ENCODE assay signal across 17 cellular contexts in genomic region chr3:15303728-15304127, GRCh38. TPM values are rescaled to one million over a fixed set of nuclear protein-coding genes. Genes with fewer than 3 reads are reported as not detected.
DNase-seq lines count a peak whose midpoint lies in the region; ATAC-seq and TF ChIP-seq lines count a peak whose summit lies in the region.
"Had no signal": no experiment of that assay in that cellular context is flagged by ENCODE, and none has a peak within 500 bp of the region (broad histone marks: within the 10 kb centered on the region; RNA-seq: fewer than 3 reads in every experiment).

No MANE protein-coding gene starts in this region.

- peak overlapping the region; percentile 46 for H3K4me3 Mint-ChIP-seq in T-helper 1 cell treated with Interleukin-12 subunit alpha and Interleukin-12 subunit beta and Interleukin-4 antibody, amounts not matched to agents 30 μg/mL and 1 μg/mL, for 36 hours
- peak overlapping the region; percentile 64 for H3K4me3 Mint-ChIP-seq in CD8-positive, alpha-beta T cell
- H3K4me3 Mint-ChIP-seq in central memory CD8-positive, alpha-beta T cell, result peak overlapping the region; percentile 84
- peak overlapping the region in 9 of 10 donors; percentile 56 to 87 (median 68) for H3K4me3 Mint-ChIP-seq in naive thymus-derived CD8-positive, alpha-beta T cell

- peaks cover 61% of the 10 kb centered on the region for H3K4me1 Mint-ChIP-seq in T-helper 1 cell treated with Interleukin-12 subunit alpha and Interleukin-12 subunit beta and Interleukin-4 antibody, amounts not matched to agents 30 μg/mL and 1 μg/mL, for 36 hours (ENCODE audit: low read depth)
- peaks cover 49% of the 10 kb centered on the region for H3K4me1 Mint-ChIP-seq in CD8-positive, alpha-beta T cell (ENCODE audit: low read depth)
- H3K4me1 Mint-ChIP-seq in central memory CD8-positive, alpha-beta T cell, result peaks cover 70% of the 10 kb centered on the region
- H3K4me1 Mint-ChIP-seq in naive thymus-derived CD8-positive, alpha-beta T cell, result peaks cover 33 to 85% (median 68%) of the 10 kb centered on the region in 4 donors

- intact Hi-C loops in CD8-positive, alpha-beta T cell (cut with DNase I, micrococcal nuclease), result no loop called here

- H3K27me3 ChIP-seq in CD8-positive, alpha-beta T cell (ENCODE audit: insufficient read depth, low read length), result no peaks in the 10 kb centered on the region
- H3K27me3 ChIP-seq: BE2C, hepatocyte, right lobe of liver had no signal

- H3K9me3 Mint-ChIP-seq in T-helper 1 cell treated with Interleukin-12 subunit alpha and Interleukin-12 subunit beta and Interleukin-4 antibody, amounts not matched to agents 30 μg/mL and 1 μg/mL, for 36 hours, result no peaks in the 10 kb centered on the region
- H3K9me3 Mint-ChIP-seq in CD8-positive, alpha-beta T cell, result no peaks in the 10 kb centered on the region
- no peaks in the 10 kb centered on the region for H3K9me3 Mint-ChIP-seq in central memory CD8-positive, alpha-beta T cell
- H3K9me3 Mint-ChIP-seq in naive thymus-derived CD8-positive, alpha-beta T cell, result no peaks in the 10 kb centered on the region

- no peaks in the 10 kb centered on the region for H3K9me3 ChIP-seq in CD8-positive, alpha-beta T cell (ENCODE audit: low read length)
- H3K9me3 ChIP-seq: BE2C, right lobe of liver had no signal

- CTCF ChIA-PET in CD8-positive, alpha-beta T cell (lab: Charles Lee), result interaction anchor here (1.1 to 1.8 kb wide), 4 partner anchors 13 to 34 kb away, joined by 3 to 7 read pairs (median 4); no protein-coding TSS in a partner anchor

- no peak for TF ChIP-seq CTCF in CD8-positive, alpha-beta T cell (IDR thresholded peaks at IDR 0.05)

- peaks cover 68% of the 10 kb centered on the region for H3K36me3 Mint-ChIP-seq in T-helper 1 cell treated with Interleukin-12 subunit alpha and Interleukin-12 subunit beta and Interleukin-4 antibody, amounts not matched to agents 30 μg/mL and 1 μg/mL, for 36 hours (ENCODE audit: low read depth)
- peaks cover 44% of the 10 kb centered on the region for H3K36me3 Mint-ChIP-seq in CD8-positive, alpha-beta T cell
- peaks cover 19% of the 10 kb centered on the region for H3K36me3 Mint-ChIP-seq in central memory CD8-positive, alpha-beta T cell (ENCODE audit: insufficient read depth)
- peaks cover 0 to 40% (median 31%) of the 10 kb centered on the region in 3 donors for H3K36me3 Mint-ChIP-seq in naive thymus-derived CD8-positive, alpha-beta T cell

- peaks cover 2% of the 10 kb centered on the region for H3K36me3 ChIP-seq in CD8-positive, alpha-beta T cell (ENCODE audit: insufficient read depth, low read length)
- H3K36me3 ChIP-seq: BE2C had no signal

- peak overlapping the region; percentile 30 for H3K27ac ChIP-seq in CD8-positive, alpha-beta T cell (ENCODE audit: low read depth, low read length)
- H3K27ac ChIP-seq: 22Rv1, hepatocyte, PC-9, right lobe of liver had no signal

- H3K27ac Mint-ChIP-seq in T-helper 1 cell treated with Interleukin-12 subunit alpha and Interleukin-12 subunit beta and Interleukin-4 antibody, amounts not matched to agents 30 μg/mL and 1 μg/mL, for 36 hours, result peak overlapping the region; percentile 79
- peak overlapping the region; percentile 74 for H3K27ac Mint-ChIP-seq in CD8-positive, alpha-beta T cell
- peak overlapping the region; percentile 92 for H3K27ac Mint-ChIP-seq in central memory CD8-positive, alpha-beta T cell (ENCODE audit: low read depth)
- peak overlapping the region in 8 of 10 donors; percentile 70 to 91 (median 88) for H3K27ac Mint-ChIP-seq in naive thymus-derived CD8-positive, alpha-beta T cell

- DNase-seq in T-helper 1 cell, result no peak
- DNase-seq in CD8-positive, alpha-beta T cell, result no peak
- no peak for DNase-seq in central memory CD8-positive, alpha-beta T cell (ENCODE audit: low spot score in 2 of 2)
- no peak for DNase-seq in naive thymus-derived CD8-positive, alpha-beta T cell
- no peak for DNase-seq in stimulated activated CD4-positive, alpha-beta T cell treated with anti-CD3 and anti-CD28 coated beads, Interleukin-2, amount 100 ng/mL, for 24 hours
- DNase-seq in hypothalamus (lab: John Stamatoyannopoulos, UW), result no peak
- DNase-seq: BE2C, DMS 273 treated with DMSO at 0.1 percent for 48 hours, kidney glomerular epithelial cell, midbrain, NCI-H82, PC-9, right lobe of liver had no signal

- H3K4me3 ChIP-seq in CD8-positive, alpha-beta T cell (ENCODE audit: low read depth, low read length), result no peak overlapping the region
- H3K4me3 ChIP-seq: hepatocyte, PC-9, right lobe of liver had no signal

- POLR2A ChIA-PET in CD8-positive, alpha-beta T cell (lab: Charles Lee), result interaction anchor here (1.4 kb wide), 1 partner anchor 11 kb away, joined by 5 read pairs; no protein-coding TSS in a partner anchor
- POLR2A ChIA-PET in naive thymus-derived CD8-positive, alpha-beta T cell (lab: Charles Lee), result interaction anchor here (0.8 to 1.6 kb wide), 3 partner anchors 16 to 98 kb away, joined by 3 to 12 read pairs (median 5); partner anchors contain the start of gene CAPN7

- no peaks in the 10 kb centered on the region for H3K27me3 Mint-ChIP-seq in T-helper 1 cell treated with Interleukin-12 subunit alpha and Interleukin-12 subunit beta and Interleukin-4 antibody, amounts not matched to agents 30 μg/mL and 1 μg/mL, for 36 hours (ENCODE audit: low read depth)
- H3K27me3 Mint-ChIP-seq in CD8-positive, alpha-beta T cell (ENCODE audit: low read depth), result no peaks in the 10 kb centered on the region
- H3K27me3 Mint-ChIP-seq in central memory CD8-positive, alpha-beta T cell, result no peaks in the 10 kb centered on the region
- no peaks in the 10 kb centered on the region for H3K27me3 Mint-ChIP-seq in naive thymus-derived CD8-positive, alpha-beta T cell

- peaks cover 39% of the 10 kb centered on the region for H3K4me1 ChIP-seq in CD8-positive, alpha-beta T cell (ENCODE audit: insufficient read depth, low read length)
- H3K4me1 ChIP-seq: BE2C had no signal

- ATAC-seq in CD8-positive, alpha-beta T cell, result no peak
- ATAC-seq in central memory CD8-positive, alpha-beta T cell (replicated peaks; ENCODE audit: extremely low read depth, poor library complexity, severe bottlenecking), result no peak
- ATAC-seq in naive thymus-derived CD8-positive, alpha-beta T cell, result no peak
- ATAC-seq in GM19463 (IDR thresholded peaks at IDR 0.05; ENCODE audit: unreplicated experiment), result no peak
- ATAC-seq: right lobe of liver had no signal

RNA-seq across cellular contexts. Expression of gene SH3BP5, which starts 28.7 kb away (rescaled TPM):
- 1 to 10 TPM; 4.4 to 5.9 TPM for total RNA-seq in CD8-positive, alpha-beta T cell
- total RNA-seq in naive thymus-derived CD8-positive, alpha-beta T cell, result 1 to 10 TPM; 4.4 to 4.8 TPM
- 10 to 100 TPM; 12.1 to 26.1 (median 13.7) TPM for polyA plus RNA-seq in naive thymus-derived CD8-positive, alpha-beta T cell
